In the genomic region with DNA sequence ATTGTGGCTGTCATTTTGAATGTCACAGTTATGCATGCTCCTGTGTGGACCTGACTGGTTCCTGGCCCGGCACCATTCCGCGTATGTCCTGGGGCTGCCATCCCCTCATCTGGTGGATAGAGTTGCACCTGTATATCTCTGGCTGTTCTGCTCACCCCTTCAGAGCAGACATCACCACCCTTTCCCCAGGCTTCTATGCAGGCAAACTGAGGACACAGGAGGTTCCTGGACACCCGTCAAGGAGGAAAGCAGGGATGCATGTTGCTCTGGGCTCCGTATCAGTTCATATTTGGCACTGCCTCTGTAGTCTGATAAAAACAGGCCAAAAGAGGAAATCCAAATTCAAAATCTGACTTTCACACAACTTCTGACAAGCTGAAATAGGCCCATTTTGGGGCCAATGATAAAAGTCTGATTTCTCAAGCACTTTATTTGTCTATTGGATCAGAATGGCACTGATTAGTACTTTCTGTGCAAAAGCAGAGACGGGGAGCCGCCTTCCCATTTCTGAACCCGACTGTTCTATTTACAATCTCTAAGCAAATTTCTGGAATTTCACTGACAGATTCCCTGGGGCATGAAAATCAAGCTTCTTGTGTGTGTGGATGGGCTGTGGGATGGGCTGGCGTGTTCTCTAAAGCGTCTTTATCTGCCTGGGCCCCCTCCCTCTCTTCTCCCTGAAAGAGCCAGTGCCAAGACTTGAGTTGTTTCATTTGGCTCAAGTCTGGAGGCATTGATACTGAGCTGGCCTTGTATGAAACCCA, we compare ENCODE assay signal across 1 cellular context.
TF ChIP-seq lines count a peak whose summit lies in the region.

No MANE protein-coding gene starts in this region.

TF ChIP-seq in GM23338, 12 proteins besides CTCF, POLR2A, EP300 and RAD21 (continued from another document):
- TF ChIP-seq, protein P1, sequence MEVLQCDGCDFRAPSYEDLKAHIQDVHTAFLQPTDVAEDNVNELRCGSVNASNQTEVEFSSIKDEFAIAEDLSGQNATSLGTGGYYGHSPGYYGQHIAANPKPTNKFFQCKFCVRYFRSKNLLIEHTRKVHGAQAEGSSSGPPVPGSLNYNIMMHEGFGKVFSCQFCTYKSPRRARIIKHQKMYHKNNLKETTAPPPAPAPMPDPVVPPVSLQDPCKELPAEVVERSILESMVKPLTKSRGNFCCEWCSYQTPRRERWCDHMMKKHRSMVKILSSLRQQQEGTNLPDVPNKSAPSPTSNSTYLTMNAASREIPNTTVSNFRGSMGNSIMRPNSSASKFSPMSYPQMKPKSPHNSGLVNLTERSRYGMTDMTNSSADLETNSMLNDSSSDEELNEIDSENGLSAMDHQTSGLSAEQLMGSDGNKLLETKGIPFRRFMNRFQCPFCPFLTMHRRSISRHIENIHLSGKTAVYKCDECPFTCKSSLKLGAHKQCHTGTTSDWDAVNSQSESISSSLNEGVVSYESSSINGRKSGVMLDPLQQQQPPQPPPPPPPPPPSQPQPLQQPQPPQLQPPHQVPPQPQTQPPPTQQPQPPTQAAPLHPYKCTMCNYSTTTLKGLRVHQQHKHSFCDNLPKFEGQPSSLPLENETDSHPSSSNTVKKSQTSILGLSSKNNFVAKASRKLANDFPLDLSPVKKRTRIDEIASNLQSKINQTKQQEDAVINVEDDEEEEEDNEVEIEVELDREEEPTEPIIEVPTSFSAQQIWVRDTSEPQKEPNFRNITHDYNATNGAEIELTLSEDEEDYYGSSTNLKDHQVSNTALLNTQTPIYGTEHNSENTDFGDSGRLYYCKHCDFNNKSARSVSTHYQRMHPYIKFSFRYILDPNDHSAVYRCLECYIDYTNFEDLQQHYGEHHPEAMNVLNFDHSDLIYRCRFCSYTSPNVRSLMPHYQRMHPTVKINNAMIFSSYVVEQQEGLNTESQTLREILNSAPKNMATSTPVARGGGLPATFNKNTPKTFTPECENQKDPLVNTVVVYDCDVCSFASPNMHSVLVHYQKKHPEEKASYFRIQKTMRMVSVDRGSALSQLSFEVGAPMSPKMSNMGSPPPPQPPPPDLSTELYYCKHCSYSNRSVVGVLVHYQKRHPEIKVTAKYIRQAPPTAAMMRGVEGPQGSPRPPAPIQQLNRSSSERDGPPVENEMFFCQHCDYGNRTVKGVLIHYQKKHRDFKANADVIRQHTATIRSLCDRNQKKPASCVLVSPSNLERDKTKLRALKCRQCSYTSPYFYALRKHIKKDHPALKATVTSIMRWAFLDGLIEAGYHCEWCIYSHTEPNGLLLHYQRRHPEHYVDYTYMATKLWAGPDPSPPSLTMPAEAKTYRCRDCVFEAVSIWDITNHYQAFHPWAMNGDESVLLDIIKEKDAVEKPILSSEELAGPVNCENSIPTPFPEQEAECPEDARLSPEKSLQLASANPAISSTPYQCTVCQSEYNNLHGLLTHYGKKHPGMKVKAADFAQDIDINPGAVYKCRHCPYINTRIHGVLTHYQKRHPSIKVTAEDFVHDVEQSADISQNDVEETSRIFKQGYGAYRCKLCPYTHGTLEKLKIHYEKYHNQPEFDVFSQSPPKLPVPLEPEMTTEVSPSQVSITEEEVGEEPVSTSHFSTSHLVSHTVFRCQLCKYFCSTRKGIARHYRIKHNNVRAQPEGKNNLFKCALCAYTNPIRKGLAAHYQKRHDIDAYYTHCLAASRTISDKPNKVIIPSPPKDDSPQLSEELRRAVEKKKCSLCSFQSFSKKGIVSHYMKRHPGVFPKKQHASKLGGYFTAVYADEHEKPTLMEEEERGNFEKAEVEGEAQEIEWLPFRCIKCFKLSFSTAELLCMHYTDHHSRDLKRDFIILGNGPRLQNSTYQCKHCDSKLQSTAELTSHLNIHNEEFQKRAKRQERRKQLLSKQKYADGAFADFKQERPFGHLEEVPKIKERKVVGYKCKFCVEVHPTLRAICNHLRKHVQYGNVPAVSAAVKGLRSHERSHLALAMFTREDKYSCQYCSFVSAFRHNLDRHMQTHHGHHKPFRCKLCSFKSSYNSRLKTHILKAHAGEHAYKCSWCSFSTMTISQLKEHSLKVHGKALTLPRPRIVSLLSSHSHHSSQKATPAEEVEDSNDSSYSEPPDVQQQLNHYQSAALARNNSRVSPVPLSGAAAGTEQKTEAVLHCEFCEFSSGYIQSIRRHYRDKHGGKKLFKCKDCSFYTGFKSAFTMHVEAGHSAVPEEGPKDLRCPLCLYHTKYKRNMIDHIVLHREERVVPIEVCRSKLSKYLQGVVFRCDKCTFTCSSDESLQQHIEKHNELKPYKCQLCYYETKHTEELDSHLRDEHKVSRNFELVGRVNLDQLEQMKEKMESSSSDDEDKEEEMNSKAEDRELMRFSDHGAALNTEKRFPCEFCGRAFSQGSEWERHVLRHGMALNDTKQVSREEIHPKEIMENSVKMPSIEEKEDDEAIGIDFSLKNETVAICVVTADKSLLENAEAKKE (CRISPR knock-in tag; IDR thresholded peaks at IDR 0.05): no peak
- no peak for TF ChIP-seq CREB1 (CRISPR knock-in tag; IDR thresholded peaks at IDR 0.05; ENCODE audit: low read depth)
- no peak for TF ChIP-seq ZNF114 (CRISPR knock-in tag; IDR thresholded peaks at IDR 0.05)
